Comparison of ENCODE assay signal across 16 cellular contexts in the genomic region with DNA sequence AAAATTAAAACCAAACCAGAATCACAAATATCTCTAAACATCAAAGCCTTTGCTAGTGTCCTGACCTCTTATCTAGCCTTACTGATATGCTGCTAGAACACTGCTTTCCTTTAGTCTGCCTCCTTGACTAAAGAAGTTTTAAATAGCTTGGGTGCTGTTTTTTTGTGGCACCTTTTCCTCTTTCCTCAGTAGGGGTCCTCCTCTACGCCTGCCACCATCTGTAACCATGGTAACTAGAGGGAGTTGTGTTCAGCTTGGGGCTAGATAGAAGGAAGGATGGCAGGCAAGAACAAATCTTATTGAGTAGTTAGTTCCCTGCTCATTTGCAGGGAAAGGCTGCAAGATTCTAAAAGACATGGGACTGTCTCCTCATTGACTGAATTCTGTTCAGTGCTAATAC.
"Had no signal": no experiment of that assay in that cellular context is flagged by ENCODE, and none has a peak within 500 bp of the region (broad histone marks: within the 10 kb centered on the region; RNA-seq: fewer than 3 reads in every experiment).

No MANE protein-coding gene starts in this region.

- H3K4me3 Mint-ChIP-seq: activated CD4-positive, alpha-beta memory T cell treated with anti-CD3 and anti-CD28 coated beads, Interleukin-2, amount 10 ng/mL, durations not matched to agents 7 days and 5 days; activated CD8-positive, alpha-beta memory T cell treated with anti-CD3 and anti-CD28 coated beads, Interleukin-2, amount 10 ng/mL, durations not matched to agents 7 days and 5 days; activated naive CD8-positive, alpha-beta T cell; effector memory CD8-positive, alpha-beta T cell had no signal

- H3K4me1 Mint-ChIP-seq: activated CD4-positive, alpha-beta memory T cell treated with anti-CD3 and anti-CD28 coated beads, Interleukin-2, amount 10 ng/mL, durations not matched to agents 7 days and 5 days; activated CD8-positive, alpha-beta memory T cell treated with anti-CD3 and anti-CD28 coated beads, Interleukin-2, amount 10 ng/mL, durations not matched to agents 7 days and 5 days had no signal

- H3K4me3 ChIP-seq: cardiac muscle cell, ovary, psoas muscle, skin epidermis, thoracic aorta, upper lobe of left lung had no signal

- H3K27me3 ChIP-seq: cardiac muscle cell, ovary, upper lobe of left lung had no signal

- H3K36me3 ChIP-seq: cardiac muscle cell, ovary, thoracic aorta, upper lobe of left lung had no signal

- H3K27ac ChIP-seq: cardiac muscle cell, ovary, psoas muscle, skin epidermis, thoracic aorta, upper lobe of left lung had no signal

- DNase-seq: activated CD4-positive, alpha-beta memory T cell treated with anti-CD3 and anti-CD28 coated beads, Interleukin-2, amount 10 ng/mL, durations not matched to agents 7 days and 5 days; activated CD4-positive, alpha-beta T cell treated with anti-CD3 and anti-CD28 coated beads for 48 hours; activated CD4-positive, CD25-positive, alpha-beta regulatory T cell; activated CD8-positive, alpha-beta memory T cell treated with anti-CD3 and anti-CD28 coated beads, Interleukin-2, amount 10 ng/mL, durations not matched to agents 7 days and 5 days; effector memory CD8-positive, alpha-beta T cell; ovary; psoas muscle; right cardiac atrium; stimulated activated CD4-positive, alpha-beta T cell treated with anti-CD3 and anti-CD28 coated beads, Interleukin-2, amount 100 ng/mL, for 48 hours; T1000; upper lobe of left lung had no signal

- ATAC-seq: activated CD8-positive, alpha-beta memory T cell treated with anti-CD3 and anti-CD28 coated beads, Interleukin-2, amount 10 ng/mL, durations not matched to agents 7 days and 5 days; effector memory CD8-positive, alpha-beta T cell; left lobe of liver; psoas muscle; right cardiac atrium had no signal

- H3K27me3 Mint-ChIP-seq: activated CD4-positive, alpha-beta memory T cell treated with anti-CD3 and anti-CD28 coated beads, Interleukin-2, amount 10 ng/mL, durations not matched to agents 7 days and 5 days; activated CD8-positive, alpha-beta memory T cell treated with anti-CD3 and anti-CD28 coated beads, Interleukin-2, amount 10 ng/mL, durations not matched to agents 7 days and 5 days; activated naive CD8-positive, alpha-beta T cell; effector memory CD8-positive, alpha-beta T cell had no signal

- H3K9me3 ChIP-seq: ovary, psoas muscle, thoracic aorta, upper lobe of left lung had no signal

- H3K9me3 Mint-ChIP-seq: activated CD4-positive, alpha-beta memory T cell treated with anti-CD3 and anti-CD28 coated beads, Interleukin-2, amount 10 ng/mL, durations not matched to agents 7 days and 5 days; effector memory CD8-positive, alpha-beta T cell had no signal

- H3K4me1 ChIP-seq: psoas muscle, upper lobe of left lung had no signal

- H3K27ac Mint-ChIP-seq: activated CD4-positive, alpha-beta memory T cell treated with anti-CD3 and anti-CD28 coated beads, Interleukin-2, amount 10 ng/mL, durations not matched to agents 7 days and 5 days; activated CD8-positive, alpha-beta memory T cell treated with anti-CD3 and anti-CD28 coated beads, Interleukin-2, amount 10 ng/mL, durations not matched to agents 7 days and 5 days; activated naive CD8-positive, alpha-beta T cell; effector memory CD8-positive, alpha-beta T cell had no signal
